ENCODE assay signal across 8 cellular contexts in the genomic region with DNA sequence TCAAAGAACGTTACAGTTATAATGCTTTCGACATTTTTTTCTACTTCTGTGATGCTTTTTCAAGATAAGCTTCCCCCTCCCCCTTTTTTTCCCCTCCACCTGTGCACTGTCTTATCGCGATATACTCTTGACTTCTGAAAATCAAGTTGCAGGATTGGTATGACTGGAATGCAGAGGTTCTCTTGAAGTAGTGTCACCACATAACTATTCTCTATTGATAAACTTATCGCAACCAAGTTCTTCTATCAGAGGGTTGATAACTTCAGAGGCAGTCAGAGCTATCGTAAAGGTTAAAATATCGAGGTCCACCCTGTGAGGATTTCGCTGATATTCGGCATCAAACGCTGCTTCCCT. TPM values are rescaled to one million over a fixed set of nuclear protein-coding genes. Genes with fewer than 3 reads are reported as not detected.
DNase-seq lines count a peak whose midpoint lies in the region; TF ChIP-seq lines count a peak whose summit lies in the region.

No MANE protein-coding gene starts in this region.

- H3K27ac Mint-ChIP-seq in activated naive CD4-positive, alpha-beta T cell treated with anti-CD3 and anti-CD28 coated beads for 36 hours: peak overlapping the region; percentile 94
- H3K27ac Mint-ChIP-seq in T-helper 2 cell treated with Interferon-gamma antibody and Interleukin-4, amounts not matched to agents 5 μg/mL and 100 μg/mL, for 36 hours: peak overlapping the region; percentile 75
- peak overlapping the region; percentile 82 for H3K27ac Mint-ChIP-seq in glutamatergic neuron (ENCODE audit: unreplicated experiment)

- no peaks in the 10 kb centered on the region for H3K27me3 ChIP-seq in skeletal muscle tissue (ENCODE audit: control insufficient read depth in 3 of 3, insufficient read depth in 3 of 3, low read length in 3 of 3)

- H3K9me3 ChIP-seq in skeletal muscle tissue (ENCODE audit: control insufficient read depth in 3 of 3, low read length in 3 of 3): no peaks in the 10 kb centered on the region

- H3K4me1 ChIP-seq in skeletal muscle tissue (ENCODE audit: control insufficient read depth in 3 of 3, insufficient read depth in 3 of 3, low read length in 3 of 3): peaks cover 8 to 13% (median 8%) of the 10 kb centered on the region in 3 donors

- no peak for TF ChIP-seq CTCF in glutamatergic neuron (IDR thresholded peaks at IDR 0.05; ENCODE audit: partially characterized antibody, unreplicated experiment)

- H3K9me3 Mint-ChIP-seq in activated naive CD4-positive, alpha-beta T cell treated with anti-CD3 and anti-CD28 coated beads for 36 hours: no peaks in the 10 kb centered on the region
- no peaks in the 10 kb centered on the region for H3K9me3 Mint-ChIP-seq in T-helper 2 cell treated with Interferon-gamma antibody and Interleukin-4, amounts not matched to agents 5 μg/mL and 100 μg/mL, for 36 hours
- H3K9me3 Mint-ChIP-seq in glutamatergic neuron (ENCODE audit: unreplicated experiment): peaks cover 9% of the 10 kb centered on the region

- H3K9ac ChIP-seq in skeletal muscle tissue (ENCODE audit: low read depth in 1 of 3, low read length in 3 of 3): peak overlapping the region; percentile 81 to 95 (median 88)

- H3K27me3 Mint-ChIP-seq in activated naive CD4-positive, alpha-beta T cell treated with anti-CD3 and anti-CD28 coated beads for 36 hours (ENCODE audit: low read depth): no peaks in the 10 kb centered on the region
- H3K27me3 Mint-ChIP-seq in T-helper 2 cell treated with Interferon-gamma antibody and Interleukin-4, amounts not matched to agents 5 μg/mL and 100 μg/mL, for 36 hours (ENCODE audit: low read depth): no peaks in the 10 kb centered on the region
- peaks cover 3% of the 10 kb centered on the region for H3K27me3 Mint-ChIP-seq in glutamatergic neuron (ENCODE audit: unreplicated experiment)

- CTCF ChIA-PET in activated naive CD4-positive, alpha-beta T cell treated with anti-CD3 and anti-CD28 coated beads for 36 hours (lab: Charles Lee): interaction anchor here (1.3 kb wide), 1 partner anchor 99 kb away, joined by 4 read pairs; no protein-coding TSS in a partner anchor

- no peaks in the 10 kb centered on the region for H3K36me3 ChIP-seq in skeletal muscle tissue (ENCODE audit: control insufficient read depth in 3 of 3, insufficient read depth in 3 of 3, low read length in 3 of 3)

- peaks cover 10% of the 10 kb centered on the region for H3K36me3 Mint-ChIP-seq in activated naive CD4-positive, alpha-beta T cell treated with anti-CD3 and anti-CD28 coated beads for 36 hours (ENCODE audit: low read depth)
- H3K36me3 Mint-ChIP-seq in T-helper 2 cell treated with Interferon-gamma antibody and Interleukin-4, amounts not matched to agents 5 μg/mL and 100 μg/mL, for 36 hours (ENCODE audit: low read depth): peaks cover 18% of the 10 kb centered on the region
- H3K36me3 Mint-ChIP-seq in glutamatergic neuron (ENCODE audit: unreplicated experiment): no peaks in the 10 kb centered on the region

- H3K4me1 Mint-ChIP-seq in activated naive CD4-positive, alpha-beta T cell treated with anti-CD3 and anti-CD28 coated beads for 36 hours (ENCODE audit: low read depth): peaks cover 55% of the 10 kb centered on the region
- H3K4me1 Mint-ChIP-seq in T-helper 2 cell treated with Interferon-gamma antibody and Interleukin-4, amounts not matched to agents 5 μg/mL and 100 μg/mL, for 36 hours (ENCODE audit: low read depth): peaks cover 27% of the 10 kb centered on the region
- peaks cover 14% of the 10 kb centered on the region for H3K4me1 Mint-ChIP-seq in glutamatergic neuron (ENCODE audit: low read depth, unreplicated experiment)

- H3K4me3 ChIP-seq in skeletal muscle tissue (ENCODE audit: low read length in 3 of 3): peak overlapping the region; percentile 78 to 93 (median 88)

- intact Hi-C loops in activated naive CD4-positive, alpha-beta T cell treated with anti-CD3 and anti-CD28 coated beads for 36 hours (cut with micrococcal nuclease): loop anchor here (10.0 kb wide), 1 partner anchor 324 kb away; no protein-coding TSS in a partner anchor

- peak; percentile 25 for DNase-seq in activated naive CD4-positive, alpha-beta T cell treated with anti-CD3 and anti-CD28 coated beads for 36 hours
- DNase-seq in activated naive CD4-positive, alpha-beta T cell treated with Interleukin-2 at 50 U/mL for 16 hours: no peak
- no peak for DNase-seq in T-helper 2 cell treated with Interferon-gamma antibody and Interleukin-4, amounts not matched to agents 5 μg/mL and 100 μg/mL, for 36 hours (ENCODE audit: low spot score)
- DNase-seq in glutamatergic neuron (no peak), AG08395 (ENCODE audit: low spot score) (no peak), KG1 (lab: John Stamatoyannopoulos, UW) (no peak)
- no peak for DNase-seq in activated CD4-positive, CD25-positive, alpha-beta regulatory T cell treated with anti-CD3 and anti-CD28 coated beads, Interleukin-2, amount 50 U/mL, for 72 hours

- H3K27ac ChIP-seq in skeletal muscle tissue (ENCODE audit: low read depth, low read length): peak overlapping the region; percentile 84

- H3K4me3 Mint-ChIP-seq in activated naive CD4-positive, alpha-beta T cell treated with anti-CD3 and anti-CD28 coated beads for 36 hours: peak overlapping the region; percentile 91
- H3K4me3 Mint-ChIP-seq in T-helper 2 cell treated with Interferon-gamma antibody and Interleukin-4, amounts not matched to agents 5 μg/mL and 100 μg/mL, for 36 hours: peak overlapping the region; percentile 89
- peak overlapping the region; percentile 96 for H3K4me3 Mint-ChIP-seq in glutamatergic neuron (ENCODE audit: unreplicated experiment)

RNA-seq across cellular contexts. Expression of a gene that starts 0.8 kb away (rescaled TPM):
- 1 to 10 TPM; 7.7 to 9.1 TPM for total RNA-seq in activated naive CD4-positive, alpha-beta T cell treated with anti-CD3 and anti-CD28 coated beads for 36 hours
- total RNA-seq in glutamatergic neuron (ENCODE audit: unreplicated experiment): 20.2 TPM
- total RNA-seq in skeletal muscle tissue: 6.8 TPM

RNA-seq across cellular contexts. Expression of a gene that starts 6.5 kb away (rescaled TPM):
- total RNA-seq in activated naive CD4-positive, alpha-beta T cell treated with anti-CD3 and anti-CD28 coated beads for 36 hours: 1 to 10 TPM; 5.7 to 6.2 TPM
- total RNA-seq in glutamatergic neuron (ENCODE audit: unreplicated experiment) (7.6 TPM), skeletal muscle tissue (2.6 TPM)

RNA-seq across cellular contexts. Expression of a gene that starts 24.2 kb away (rescaled TPM):
- total RNA-seq in activated naive CD4-positive, alpha-beta T cell treated with anti-CD3 and anti-CD28 coated beads for 36 hours: not detected
- total RNA-seq in glutamatergic neuron (ENCODE audit: unreplicated experiment) (9.9 TPM), skeletal muscle tissue (not detected)

RNA-seq across cellular contexts. Expression of a gene that starts 40.4 kb away (rescaled TPM):
- total RNA-seq in activated naive CD4-positive, alpha-beta T cell treated with anti-CD3 and anti-CD28 coated beads for 36 hours: under 1 TPM; 0.74 to 0.79 TPM
- total RNA-seq in glutamatergic neuron (ENCODE audit: unreplicated experiment): 788 TPM
- total RNA-seq in skeletal muscle tissue: not detected

RNA-seq across cellular contexts. Expression of a gene that starts 58.5 kb away (rescaled TPM):
- 100 to 1,000 TPM; 103 to 107 TPM for total RNA-seq in activated naive CD4-positive, alpha-beta T cell treated with anti-CD3 and anti-CD28 coated beads for 36 hours
- total RNA-seq in glutamatergic neuron (ENCODE audit: unreplicated experiment) (256 TPM), skeletal muscle tissue (40.7 TPM)

Comparison
In these comparisons a context has a peak if more than half of its experiments do, and no peak if none do; other contexts are left out.
1. RNA of a gene that starts 24.2 kb away (total RNA-seq): 9.9 TPM in glutamatergic neuron (single experiment); not detected in activated naive CD4-positive, alpha-beta T cell treated with anti-CD3 and anti-CD28 coated beads for 36 hours and not detected in skeletal muscle tissue (single experiment); every median in the first group is over 10 times any median in the second.
2. Peak in every context shown above with its lines, with median percentiles within 50 percentile points of each other: H3K27ac Mint-ChIP-seq and H3K4me3 Mint-ChIP-seq.